8 cellular contexts compared by ENCODE assay signal in genomic region chr19:34345934-34346333, GRCh38. TPM values are rescaled to one million over a fixed set of nuclear protein-coding genes. Genes with fewer than 3 reads are reported as not detected.
DNase-seq lines count a peak whose midpoint lies in the region; ATAC-seq and TF ChIP-seq lines count a peak whose summit lies in the region.

No MANE protein-coding gene starts in this region.

- H3K4me1 ChIP-seq in DOHH2 (ENCODE audit: control insufficient read depth, low read length) (peaks cover 11% of the 10 kb centered on the region), RWPE2 (ENCODE audit: insufficient read depth, poor library complexity, severe bottlenecking) (no peaks in the 10 kb centered on the region), prostate gland (replicated peaks) (no peaks in the 10 kb centered on the region)

- WGBS in prostate gland, result 42% methylated on average over 7 of the region's 7 CpGs

- CTCF ChIA-PET in activated naive CD4-positive, alpha-beta T cell treated with anti-CD3 and anti-CD28 coated beads for 36 hours (lab: Charles Lee), result interaction anchor here (0.6 to 2.4 kb wide), 29 partner anchors 8 to 304 kb away, joined by 3 to 14 read pairs (median 5); partner anchors contain the start of gene GPI

- ATAC-seq in RWPE2 (ENCODE audit: low read depth) (peak; percentile 72; the same call in 2 of the 3 replicates), GM18505 (IDR thresholded peaks at IDR 0.05; ENCODE audit: unreplicated experiment) (no peak), HG03571 (IDR thresholded peaks at IDR 0.05; ENCODE audit: unreplicated experiment) (no peak)

- no peak overlapping the region for H3K27ac ChIP-seq in DOHH2 (ENCODE audit: low read depth, low read length)
- no peak overlapping the region for H3K27ac ChIP-seq in RWPE2 (ENCODE audit: poor library complexity, severe bottlenecking)
- no peak overlapping the region for H3K27ac ChIP-seq in prostate gland

- no peaks in the 10 kb centered on the region for H3K9me2 ChIP-seq in DOHH2 (replicated peaks; ENCODE audit: control insufficient read depth, low read length)

- peak; percentile 62 for DNase-seq in LHCN-M2 (ENCODE audit: low read depth)
- no peak for DNase-seq in RWPE2 (ENCODE audit: low spot score)
- peak; percentile 82 for DNase-seq in activated naive CD4-positive, alpha-beta T cell treated with anti-CD3 and anti-CD28 coated beads for 36 hours
- peak; percentile 80 for DNase-seq in globus pallidus (ENCODE audit: low spot score)
- DNase-seq in prostate gland (ENCODE audit: low spot score), result peak; percentile 63

- no peak overlapping the region for H3K4me2 ChIP-seq in DOHH2 (ENCODE audit: low read length)

- H3K4me1 Mint-ChIP-seq in activated naive CD4-positive, alpha-beta T cell treated with anti-CD3 and anti-CD28 coated beads for 36 hours (ENCODE audit: low read depth), result peaks cover 17% of the 10 kb centered on the region

- peaks cover 34% of the 10 kb centered on the region for H3K36me3 ChIP-seq in DOHH2 (ENCODE audit: control insufficient read depth, low read length)
- H3K36me3 ChIP-seq in RWPE2 (ENCODE audit: low read depth), result peaks cover 40% of the 10 kb centered on the region
- no peaks in the 10 kb centered on the region for H3K36me3 ChIP-seq in prostate gland

- no peak overlapping the region for H3K4me3 Mint-ChIP-seq in activated naive CD4-positive, alpha-beta T cell treated with anti-CD3 and anti-CD28 coated beads for 36 hours

- peaks cover 12% of the 10 kb centered on the region for H3K36me3 Mint-ChIP-seq in activated naive CD4-positive, alpha-beta T cell treated with anti-CD3 and anti-CD28 coated beads for 36 hours (ENCODE audit: low read depth)

- H4K20me1 ChIP-seq in DOHH2 (ENCODE audit: control insufficient read depth, insufficient read depth, low read depth, low read length), result no peaks in the 10 kb centered on the region

- intact Hi-C loops in activated naive CD4-positive, alpha-beta T cell treated with anti-CD3 and anti-CD28 coated beads for 36 hours (cut with micrococcal nuclease), result loop anchor here (2.0 to 5.0 kb wide), 3 partner anchors 225 to 549 kb away; partner anchors contain the start of gene KCTD15
- intact Hi-C loops in prostate gland (cut with DNase I), result no loop called here

- no peaks in the 10 kb centered on the region for H3K27me3 Mint-ChIP-seq in activated naive CD4-positive, alpha-beta T cell treated with anti-CD3 and anti-CD28 coated beads for 36 hours (ENCODE audit: low read depth)

- H3K9me3 Mint-ChIP-seq in activated naive CD4-positive, alpha-beta T cell treated with anti-CD3 and anti-CD28 coated beads for 36 hours, result no peaks in the 10 kb centered on the region

- H3F3A ChIP-seq in DOHH2 (ENCODE audit: control insufficient read depth, insufficient read depth), result no peaks in the 10 kb centered on the region

- TF ChIP-seq CTCF in DOHH2 (IDR thresholded peaks at IDR 0.05; ENCODE audit: low read depth, low read length, poor library complexity, severe bottlenecking), result peak; percentile 92
- TF ChIP-seq CTCF in RWPE2 (IDR thresholded peaks at IDR 0.05; ENCODE audit: poor library complexity, severe bottlenecking), result peak; percentile 86
- peak; percentile 18 to 78 (median 64) for TF ChIP-seq CTCF in prostate gland (IDR thresholded peaks at IDR 0.05)

- TF ChIP-seq POLR2A in prostate gland (IDR thresholded peaks at IDR 0.05) (no peak), GM18505 (IDR thresholded peaks at IDR 0.05; ENCODE audit: borderline replicate concordance, extremely low read depth, insufficient read depth, insufficient read length) (no peak)

- H3K4me3 ChIP-seq in DOHH2 (ENCODE audit: low read length), result no peak overlapping the region
- no peak overlapping the region for H3K4me3 ChIP-seq in RWPE2 (ENCODE audit: severe bottlenecking)
- H3K4me3 ChIP-seq in prostate gland, result no peak overlapping the region

- H3K27me3 ChIP-seq in DOHH2 (ENCODE audit: control insufficient read depth, low read length) (no peaks in the 10 kb centered on the region), RWPE2 (ENCODE audit: insufficient read depth, poor library complexity, severe bottlenecking) (no peaks in the 10 kb centered on the region), prostate gland (replicated peaks; ENCODE audit: insufficient read depth) (no peaks in the 10 kb centered on the region)

- no peak overlapping the region for H3K27ac Mint-ChIP-seq in activated naive CD4-positive, alpha-beta T cell treated with anti-CD3 and anti-CD28 coated beads for 36 hours

- no peaks in the 10 kb centered on the region for H3K9me3 ChIP-seq in DOHH2 (ENCODE audit: control insufficient read depth, insufficient read depth, low read length)
- no peaks in the 10 kb centered on the region for H3K9me3 ChIP-seq in RWPE2 (ENCODE audit: severe bottlenecking)
- H3K9me3 ChIP-seq in prostate gland, result no peaks in the 10 kb centered on the region

- H3K79me2 ChIP-seq in DOHH2 (ENCODE audit: control insufficient read depth, low read length), result no peaks in the 10 kb centered on the region

RNA-seq across cellular contexts. Expression of gene GPI, which starts 19.1 kb away (rescaled TPM):
- total RNA-seq in LHCN-M2 (2014; rRNA removed) (186 and 194 TPM in 2 replicates), prostate gland (100 to 1,000 TPM; 106 to 188 TPM)
- polyA plus RNA-seq in LHCN-M2 (2012), result 281 TPM
- 100 to 1,000 TPM; 542 to 553 TPM for total RNA-seq in activated naive CD4-positive, alpha-beta T cell treated with anti-CD3 and anti-CD28 coated beads for 36 hours

RNA-seq across cellular contexts. Expression of gene PDCD2L, which starts 58.3 kb away (rescaled TPM):
- total RNA-seq in LHCN-M2 (2014; rRNA removed) (18.7 and 22.7 TPM in 2 replicates), prostate gland (10 to 100 TPM; 15.5 to 16.2 TPM)
- 11.2 TPM for polyA plus RNA-seq in LHCN-M2 (2012)
- total RNA-seq in activated naive CD4-positive, alpha-beta T cell treated with anti-CD3 and anti-CD28 coated beads for 36 hours, result 10 to 100 TPM; 24.8 to 34.1 TPM
